ENCODE assay signal across 9 cellular contexts in the genomic region with DNA sequence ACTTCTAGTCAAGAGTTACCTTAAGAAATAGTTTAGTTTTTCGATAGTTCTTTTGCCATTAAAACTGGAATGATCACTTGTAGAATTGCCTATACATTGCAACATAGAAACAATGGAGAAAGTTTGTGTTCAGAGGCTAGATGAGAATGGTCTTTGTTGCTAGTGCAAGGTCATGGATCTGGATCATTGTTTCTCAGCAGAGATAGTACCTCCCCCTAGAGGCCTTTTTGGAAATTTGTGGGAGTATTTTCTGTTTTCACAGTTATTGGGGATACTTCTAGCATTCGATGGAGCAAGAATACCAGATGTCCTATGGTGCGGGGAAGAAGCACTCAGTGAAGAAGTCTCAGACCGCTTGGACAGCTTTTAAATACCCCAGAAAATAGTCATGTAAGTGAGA.
A peak's percentile ranks its signal among the peaks of the same experiment; 100 is the strongest.
DNase-seq lines count a peak whose midpoint lies in the region; ATAC-seq and TF ChIP-seq lines count a peak whose summit lies in the region.
"Had no signal": no experiment of that assay in that cellular context is flagged by ENCODE, and none has a peak within 500 bp of the region (broad histone marks: within the 10 kb centered on the region; RNA-seq: fewer than 3 reads in every experiment).

No MANE protein-coding gene starts in this region.

- no peak overlapping the region for H3K27ac Mint-ChIP-seq in activated naive CD4-positive, alpha-beta T cell treated with anti-CD3 and anti-CD28 coated beads, Interleukin-2, amount 50 U/mL, for 72 hours

- TF ChIP-seq POLR2A in heart left ventricle (IDR thresholded peaks at IDR 0.05): no peak

- intact Hi-C loops in heart left ventricle (cut with DNase I): loop anchor here in 3 of 10 donors (5.0 to 10.0 kb wide), 4 partner anchors 121 to 381 kb away; no protein-coding TSS in a partner anchor
- intact Hi-C loops in left cardiac atrium (cut with DNase I): no loop called here

- ATAC-seq in heart left ventricle: peak in 1 of 4 donors; percentile 24
- no peak for ATAC-seq in left cardiac atrium
- no peak for ATAC-seq in GM18520 (IDR thresholded peaks at IDR 0.05; ENCODE audit: unreplicated experiment)
- no peak for ATAC-seq in HG02973 (IDR thresholded peaks at IDR 0.05; ENCODE audit: unreplicated experiment)
- no peak for ATAC-seq in activated naive CD4-positive, alpha-beta T cell treated with anti-CD3 and anti-CD28 coated beads, Interleukin-2, amount 50 U/mL, for 72 hours

- H3K4me3 ChIP-seq in heart left ventricle (no peak overlapping the region), fibroblast of villous mesenchyme (ENCODE audit: low read depth, low read length) (no peak overlapping the region)

- H3K27me3 ChIP-seq in heart left ventricle: no peaks in the 10 kb centered on the region

- 68 to 70% (median 70%) methylated on average over 4 of the region's 4 CpGs for WGBS in heart left ventricle, 4 donors

- H3K9me3 Mint-ChIP-seq in activated naive CD4-positive, alpha-beta T cell treated with anti-CD3 and anti-CD28 coated beads, Interleukin-2, amount 50 U/mL, for 72 hours: no peaks in the 10 kb centered on the region

- TF ChIP-seq CTCF in heart left ventricle (IDR thresholded peaks at IDR 0.05) (peak; percentile 18 to 56 (median 44)), fibroblast of villous mesenchyme (IDR thresholded peaks at IDR 0.05; ENCODE audit: insufficient read depth, low read depth, low read length) (peak; percentile 73)

- H3K4me1 ChIP-seq in heart left ventricle: no peaks in the 10 kb centered on the region

- no peaks in the 10 kb centered on the region for H3K36me3 ChIP-seq in heart left ventricle

- DNase-seq in heart left ventricle (no peak), left cardiac atrium (no peak), RPMI8226 (peak; percentile 4), fibroblast of villous mesenchyme (ENCODE audit: low read depth) (peak; percentile 55)
- no peak for DNase-seq in stimulated activated naive CD4-positive, alpha-beta T cell (lab: John Stamatoyannopoulos, UW)
- no peak for DNase-seq in activated naive CD4-positive, alpha-beta T cell treated with anti-CD3 and anti-CD28 coated beads, Interleukin-2, amount 50 U/mL, for 72 hours (ENCODE audit: low spot score in 2 of 2)
- DNase-seq: NCI-H1105 treated with DMSO at 0.1 percent for 48 hours had no signal

- H3K27ac ChIP-seq in heart left ventricle: no peak overlapping the region

- H3K36me3 Mint-ChIP-seq in activated naive CD4-positive, alpha-beta T cell treated with anti-CD3 and anti-CD28 coated beads, Interleukin-2, amount 50 U/mL, for 72 hours: no peaks in the 10 kb centered on the region

- no peaks in the 10 kb centered on the region for H3K9me3 ChIP-seq in heart left ventricle

Comparison
In these comparisons a context has a peak if more than half of its experiments do, and no peak if none do; other contexts are left out.
1. DNase-seq: peak in RPMI8226 (single experiment) and fibroblast of villous mesenchyme (single experiment); none in heart left ventricle (0 of 5), left cardiac atrium (single experiment), stimulated activated naive CD4-positive, alpha-beta T cell (0 of 6) and activated naive CD4-positive, alpha-beta T cell treated with anti-CD3 and anti-CD28 coated beads, Interleukin-2, amount 50 U/mL, for 72 hours (0 of 2).